1 cellular context compared by ENCODE assay signal in genomic region chr12:109448707-109449390, GRCh38.
TF ChIP-seq lines count a peak whose summit lies in the region.

No MANE protein-coding gene starts in this region.

TF ChIP-seq in HepG2, 621 proteins besides CTCF, POLR2A, EP300 and RAD21:
- TF ChIP-seq CEBPB (IDR thresholded peaks at IDR 0.05; ENCODE audit: borderline replicate concordance, low read depth, low read length) (peak; percentile 43; the same call in 1 of the 2 replicates), U2AF2 (IDR thresholded peaks at IDR 0.05; ENCODE audit: low read depth, low read length) (no peak)
